In the genomic region with DNA sequence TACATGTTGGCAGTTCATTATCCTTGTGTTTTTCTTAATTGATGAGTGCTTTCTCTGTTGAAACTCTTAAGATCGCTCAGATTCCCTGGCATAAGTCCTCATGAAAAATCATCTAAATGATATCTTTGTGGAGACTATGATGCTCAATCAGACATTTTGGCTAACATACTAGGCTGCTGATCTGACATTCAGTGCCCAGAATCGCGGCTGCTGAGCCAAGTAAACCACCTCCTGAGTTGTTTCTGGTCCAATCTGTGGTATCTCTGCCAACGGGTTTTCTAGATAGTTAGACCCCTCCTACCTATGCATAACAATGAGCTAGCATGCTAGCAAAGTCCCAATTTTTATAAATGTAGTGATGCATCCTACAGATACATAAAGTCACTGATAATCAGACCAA, we compare ENCODE assay signal across 27 cellular contexts.
DNase-seq lines count a peak whose midpoint lies in the region; FAIRE-seq and TF ChIP-seq lines count a peak whose summit lies in the region.
"Had no signal": no experiment of that assay in that cellular context is flagged by ENCODE, and none has a peak within 500 bp of the region (broad histone marks: within the 10 kb centered on the region; RNA-seq: fewer than 3 reads in every experiment).

No MANE protein-coding gene starts in this region.

- H2BK12ac ChIP-seq in trophoblast cell (ENCODE audit: low read length): no peak overlapping the region

- H4K8ac ChIP-seq in trophoblast cell (ENCODE audit: low read depth, low read length): no peak overlapping the region

- TF ChIP-seq POLR2A in vagina (IDR thresholded peaks at IDR 0.05): no peak

- H3K79me2 ChIP-seq in trophoblast cell (ENCODE audit: control insufficient read depth, insufficient read depth, low read length, poor library complexity): no peaks in the 10 kb centered on the region

- no CpG with 5 or more reads among the region's 4 CpGs for WGBS in trophoblast cell (ENCODE audit: extremely low coverage, insufficient coverage, insufficient read length)

- no peak overlapping the region for H2AFZ ChIP-seq in trophoblast cell (ENCODE audit: insufficient read depth, low read length, poor library complexity)

- H4K91ac ChIP-seq in trophoblast cell (ENCODE audit: low read depth, low read length): no peak overlapping the region

- no peak overlapping the region for H3K18ac ChIP-seq in trophoblast cell (ENCODE audit: low read length)

- H3K4me1 ChIP-seq in trophoblast cell (ENCODE audit: control insufficient read depth in 1 of 2, insufficient read depth in 2 of 2, low read length in 2 of 2): no peaks in the 10 kb centered on the region
- H3K4me1 ChIP-seq in kidney (ENCODE audit: control insufficient read depth in 1 of 2, insufficient read depth in 1 of 2, low read depth in 1 of 2, low read length in 2 of 2): no peaks in the 10 kb centered on the region
- no peaks in the 10 kb centered on the region for H3K4me1 ChIP-seq in vagina
- H3K4me1 ChIP-seq: A549, BE2C, BLaER1 had no signal

- H3K9ac ChIP-seq in trophoblast cell (ENCODE audit: low read length) (no peak overlapping the region), kidney (ENCODE audit: low read length in 2 of 2) (no peak overlapping the region)
- H3K9ac ChIP-seq: BLaER1 had no signal

- DNase-seq in G401 (ENCODE audit: low spot score) (peak; percentile 8), NCI-H446 treated with DMSO at 0.1 percent for 48 hours (lab: John Stamatoyannopoulos, UW) (peak; percentile 79), inferior parietal cortex (ENCODE audit: extremely low spot score) (peak; percentile 27), trophoblast cell (no peak), A172 (ENCODE audit: low spot score) (no peak), kidney (no peak), vagina (ENCODE audit: extremely low spot score in 2 of 2) (no peak)
- DNase-seq: 8988T; AML-193; BE2C; C1 segment of cervical spinal cord; CD4-positive, alpha-beta memory T cell; CD4-positive, CD25-positive, alpha-beta regulatory T cell; CD8-positive, alpha-beta memory T cell; COR-L47; DMS 273 treated with DMSO at 0.1 percent for 48 hours; DMS153; DMS53; DMS79; DND-41; EL; GF-D8 had no signal

- no peaks in the 10 kb centered on the region for H3K79me1 ChIP-seq in trophoblast cell (ENCODE audit: low read length)

- H3K4ac ChIP-seq in trophoblast cell (ENCODE audit: low read depth, low read length): no peak overlapping the region

- intact Hi-C loops in kidney (cut with DNase I) (no loop called here), vagina (cut with DNase I) (no loop called here)

- TF ChIP-seq CTCF in kidney (IDR thresholded peaks at IDR 0.05; ENCODE audit: borderline replicate concordance, extremely low read depth, insufficient read depth): no peak
- TF ChIP-seq CTCF in vagina (IDR thresholded peaks at IDR 0.05): no peak

- H3K4me2 ChIP-seq in trophoblast cell (ENCODE audit: low read length): no peak overlapping the region
- H3K4me2 ChIP-seq: A549, BLaER1 had no signal

- H3K9me3 ChIP-seq in trophoblast cell (ENCODE audit: insufficient read depth, low read depth, low read length): no peaks in the 10 kb centered on the region
- H3K9me3 ChIP-seq in kidney (ENCODE audit: control insufficient read depth in 1 of 2, low read length in 2 of 2): no peaks in the 10 kb centered on the region
- no peaks in the 10 kb centered on the region for H3K9me3 ChIP-seq in vagina
- H3K9me3 ChIP-seq: A549, BE2C, BLaER1 had no signal

- H3K4me3 ChIP-seq in trophoblast cell (ENCODE audit: low read depth, low read length) (no peak overlapping the region), kidney (ENCODE audit: low read length in 2 of 2) (no peak overlapping the region), vagina (no peak overlapping the region)
- H3K4me3 ChIP-seq: A549, BLaER1 had no signal

- H3K36me3 ChIP-seq in trophoblast cell (ENCODE audit: control insufficient read depth in 1 of 2, insufficient read depth in 2 of 2, low read length in 2 of 2) (no peaks in the 10 kb centered on the region), kidney (ENCODE audit: control insufficient read depth in 1 of 2, insufficient read depth in 2 of 2, low read length in 2 of 2) (no peaks in the 10 kb centered on the region), vagina (no peaks in the 10 kb centered on the region)
- H3K36me3 ChIP-seq: BE2C, BLaER1 had no signal

- no peak overlapping the region for H2AK5ac ChIP-seq in trophoblast cell (ENCODE audit: low read length)

- no peak overlapping the region for H4K12ac ChIP-seq in trophoblast cell (ENCODE audit: low read depth, low read length)

- H3K14ac ChIP-seq in trophoblast cell (ENCODE audit: low read length): no peak overlapping the region

- no peak for FAIRE-seq in kidney (lab: Jason Lieb, UNC)
- FAIRE-seq: A549, G401.6, GM12891, GM19239 had no signal

- no peak overlapping the region for H2BK120ac ChIP-seq in trophoblast cell (ENCODE audit: insufficient read depth, low read length, poor library complexity)

- H2BK5ac ChIP-seq in trophoblast cell (ENCODE audit: low read depth, low read length, poor library complexity): no peak overlapping the region

- no peak overlapping the region for H3K23ac ChIP-seq in trophoblast cell (ENCODE audit: low read length)

- in situ Hi-C loops in G401 (cut with HindIII; ENCODE audit: low sequenced_read_pairs): no loop called here

- H3K27ac ChIP-seq in trophoblast cell (ENCODE audit: low read depth, low read length): no peak overlapping the region
- H3K27ac ChIP-seq in kidney (ENCODE audit: low read depth in 2 of 2, low read length in 2 of 2): no peak overlapping the region
- H3K27ac ChIP-seq in vagina: no peak overlapping the region
- H3K27ac ChIP-seq: A549, BLaER1 had no signal

- no peaks in the 10 kb centered on the region for H3K27me3 ChIP-seq in trophoblast cell (ENCODE audit: insufficient read depth, low read length)
- H3K27me3 ChIP-seq in vagina: no peaks in the 10 kb centered on the region
- H3K27me3 ChIP-seq: BE2C, BLaER1 had no signal

Comparison
In these comparisons a context has a peak if more than half of its experiments do, and no peak if none do; other contexts are left out.
1. DNase-seq: peak in G401 (single experiment), NCI-H446 treated with DMSO at 0.1 percent for 48 hours (single experiment) and inferior parietal cortex (single experiment); none in trophoblast cell (0 of 2), A172 (single experiment), kidney (single experiment) and vagina (0 of 2).